Comparison of ENCODE assay signal across 7 cellular contexts in the genomic region with DNA sequence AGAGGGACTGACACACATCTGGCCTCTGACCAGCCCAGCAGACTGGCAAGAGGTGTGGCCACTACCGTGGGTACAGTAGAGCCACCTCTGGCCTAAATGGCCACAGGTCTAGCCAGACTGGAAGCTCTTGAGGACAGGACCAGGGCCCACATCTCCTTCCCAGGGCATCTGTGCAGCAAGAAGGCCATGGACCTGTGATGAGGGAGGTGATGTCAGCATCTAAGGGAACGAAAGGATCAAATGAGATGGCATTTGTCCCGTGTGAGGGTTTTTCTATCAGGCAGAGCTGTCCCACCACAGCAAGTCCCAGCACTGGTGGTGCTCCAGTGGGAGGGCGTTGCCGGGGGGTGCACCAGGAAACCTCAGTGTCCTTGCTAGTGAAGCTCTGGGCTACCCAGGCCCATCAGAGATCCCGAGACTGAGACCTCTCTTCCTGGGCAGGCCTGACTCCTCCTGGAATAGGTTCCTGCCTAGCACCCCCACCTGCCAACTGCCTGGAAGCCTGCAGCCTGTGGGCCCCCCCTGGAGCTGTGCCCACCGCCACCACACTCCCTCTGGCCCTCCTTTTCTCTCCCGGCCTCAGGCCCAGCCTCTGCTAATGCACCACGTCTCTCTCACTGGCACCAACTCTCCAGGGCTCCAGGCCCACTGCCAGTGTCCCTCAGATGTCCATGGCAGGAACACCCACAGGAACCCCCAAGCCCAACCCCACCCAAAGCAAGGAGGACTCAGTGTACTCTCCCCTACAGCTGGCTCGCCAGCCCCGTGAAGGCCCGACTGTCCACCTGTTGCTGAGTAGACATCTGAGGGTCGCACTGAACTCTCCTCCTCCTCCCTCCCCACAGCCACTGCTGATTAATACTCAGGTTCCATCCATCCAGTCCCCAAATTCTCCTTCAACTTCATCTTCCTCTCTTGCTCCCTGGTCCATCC. TPM values are rescaled to one million over a fixed set of nuclear protein-coding genes. Genes with fewer than 3 reads are reported as not detected.
A peak's percentile ranks its signal among the peaks of the same experiment; 100 is the strongest.
DNase-seq lines count a peak whose midpoint lies in the region; ATAC-seq and TF ChIP-seq lines count a peak whose summit lies in the region.
"Not testable (repeated sequence)": the region's sequence is repeated elsewhere in the genome, so short reads cannot be mapped to it uniquely, and the experiment has no call there.

No MANE protein-coding gene starts in this region.

- not testable (repeated sequence) for ATAC-seq in gastrocnemius medialis

- H3K4me3 Mint-ChIP-seq in activated CD4-positive, alpha-beta T cell treated with anti-CD3 and anti-CD28 coated beads, Interleukin-2, amount 10 ng/mL, durations not matched to agents 7 days and 5 days: not testable (repeated sequence)

- peak; percentile 18 for DNase-seq in GM23248
- DNase-seq in activated CD4-positive, alpha-beta T cell treated with anti-CD3 and anti-CD28 coated beads, Interleukin-2, amount 10 ng/mL, durations not matched to agents 7 days and 5 days; coronary artery (ENCODE audit: low spot score); left ventricle myocardium inferior: not testable (repeated sequence)
- DNase-seq in myocyte (ENCODE audit: low read depth): peak; percentile 59
- DNase-seq in gastrocnemius medialis: peak in 1 of 2 donors; percentile 44

- H2AFZ ChIP-seq in GM23248: not testable (repeated sequence)

- H4K20me1 ChIP-seq in GM23248 (ENCODE audit: insufficient read depth): not testable (repeated sequence)

- H3K27me3 Mint-ChIP-seq in activated CD4-positive, alpha-beta T cell treated with anti-CD3 and anti-CD28 coated beads, Interleukin-2, amount 10 ng/mL, durations not matched to agents 7 days and 5 days: not testable (repeated sequence)

- intact Hi-C loops in left ventricle myocardium inferior (cut with micrococcal nuclease); gastrocnemius medialis (cut with DNase I; ENCODE audit: low total_unique reads): not testable (repeated sequence)

- H3K36me3 ChIP-seq in GM23248 (ENCODE audit: low read depth); left ventricle myocardium inferior; gastrocnemius medialis: not testable (repeated sequence)

- not testable (repeated sequence) for H3K36me3 Mint-ChIP-seq in activated CD4-positive, alpha-beta T cell treated with anti-CD3 and anti-CD28 coated beads, Interleukin-2, amount 10 ng/mL, durations not matched to agents 7 days and 5 days (ENCODE audit: low read depth)

- in situ Hi-C loops in GM23248 (cut with MboI); gastrocnemius medialis (cut with MboI; ENCODE audit: low sequenced_read_pairs in 4 of 4): not testable (repeated sequence)

- POLR2A ChIA-PET in activated CD4-positive, alpha-beta T cell treated with anti-CD3 and anti-CD28 coated beads, Interleukin-2, amount 10 ng/mL, durations not matched to agents 7 days and 5 days (lab: Charles Lee): not testable (repeated sequence)

- H3K27ac ChIP-seq in GM23248: peak overlapping the region; percentile 47; the same call in 1 of the 2 replicates
- peak overlapping the region; percentile 95 to 98 for H3K27ac ChIP-seq in coronary artery
- peak overlapping the region; percentile 72 for H3K27ac ChIP-seq in left ventricle myocardium inferior (replicated peaks)
- peak overlapping the region; percentile 70 to 79 (median 75) for H3K27ac ChIP-seq in gastrocnemius medialis
- H3K27ac ChIP-seq in temporal lobe (ENCODE audit: low read depth, low read length): peak overlapping the region; percentile 61

- not testable (repeated sequence) for H3F3A ChIP-seq in GM23248 (ENCODE audit: insufficient read depth)

- not testable (repeated sequence) for H3K4me1 Mint-ChIP-seq in activated CD4-positive, alpha-beta T cell treated with anti-CD3 and anti-CD28 coated beads, Interleukin-2, amount 10 ng/mL, durations not matched to agents 7 days and 5 days

- H3K4me1 ChIP-seq in GM23248 (ENCODE audit: insufficient read depth) (peaks cover 22% of the 10 kb centered on the region), left ventricle myocardium inferior (peaks cover 80% of the 10 kb centered on the region), gastrocnemius medialis (peaks cover 8 to 28% of the 10 kb centered on the region in 2 donors)

- peak overlapping the region; percentile 26 for H3K4me2 ChIP-seq in GM23248 (ENCODE audit: unreplicated experiment)

- 78 to 81% methylated on average over 11 to 13 of the region's 13 CpGs for WGBS in GM23248 (ENCODE audit: low coverage in 1 of 2, low lambda C conversion rate in 2 of 2, missing lambda C conversion rate in 2 of 2), 2 experiments

- not testable (repeated sequence) for TF ChIP-seq POLR2A in gastrocnemius medialis (IDR thresholded peaks at IDR 0.05)

- CTCF ChIA-PET in activated CD4-positive, alpha-beta T cell treated with anti-CD3 and anti-CD28 coated beads, Interleukin-2, amount 10 ng/mL, durations not matched to agents 7 days and 5 days (lab: Charles Lee): not testable (repeated sequence)

- not testable (repeated sequence) for H3K9me3 ChIP-seq in GM23248 (ENCODE audit: low read depth); left ventricle myocardium inferior (replicated peaks); gastrocnemius medialis

- not testable (repeated sequence) for H3K9me3 Mint-ChIP-seq in activated CD4-positive, alpha-beta T cell treated with anti-CD3 and anti-CD28 coated beads, Interleukin-2, amount 10 ng/mL, durations not matched to agents 7 days and 5 days

- not testable (repeated sequence) for H3K79me2 ChIP-seq in GM23248 (ENCODE audit: insufficient read depth)

- not testable (repeated sequence) for TF ChIP-seq CTCF in coronary artery (IDR thresholded peaks at IDR 0.05); left ventricle myocardium inferior (IDR thresholded peaks at IDR 0.05; ENCODE audit: borderline replicate concordance); gastrocnemius medialis (IDR thresholded peaks at IDR 0.05 in 4 of 5, conservative IDR thresholded peaks at IDR 0.05 in 1 of 5)

- not testable (repeated sequence) for H3K9ac ChIP-seq in GM23248

- peak overlapping the region; percentile 31 for H3K27ac Mint-ChIP-seq in activated CD4-positive, alpha-beta T cell treated with anti-CD3 and anti-CD28 coated beads, Interleukin-2, amount 10 ng/mL, durations not matched to agents 7 days and 5 days

- not testable (repeated sequence) for H3K4me3 ChIP-seq in GM23248, left ventricle myocardium inferior, gastrocnemius medialis
- H3K4me3 ChIP-seq in coronary artery: peak overlapping the region; percentile 41

- not testable (repeated sequence) for H3K9me2 ChIP-seq in GM23248 (ENCODE audit: insufficient read depth)

- H3K27me3 ChIP-seq in GM23248 (replicated peaks; ENCODE audit: insufficient read depth); left ventricle myocardium inferior (ENCODE audit: low read depth); gastrocnemius medialis: not testable (repeated sequence)

RNA-seq across cellular contexts. Expression of a gene that starts 11.3 kb away (rescaled TPM):
- 25.8 and 27.6 TPM in 2 replicates for total RNA-seq in GM23248 (2014; rRNA removed; shearing (Covaris generic))
- polyA plus RNA-seq in GM23248 (2016; fragmentation: Nextera tagmentation; extraction: Ambion mirVana): 5.3 and 5.6 TPM in 2 replicates
- total RNA-seq in activated CD4-positive, alpha-beta T cell treated with anti-CD3 and anti-CD28 coated beads, Interleukin-2, amount 10 ng/mL, durations not matched to agents 7 days and 5 days: not detected
- 9.1 TPM for total RNA-seq in left ventricle myocardium inferior
- total RNA-seq in myocyte: 6.2 and 19.6 TPM in 2 replicates
- polyA plus RNA-seq in myocyte (2012): 21.0 TPM
- 100 to 1,000 TPM in 2 of 4 donors, 10 to 100 TPM in 2; 38.2 to 145 (median 88.5) TPM for total RNA-seq in gastrocnemius medialis
- total RNA-seq in temporal lobe: 6.6 TPM

RNA-seq across cellular contexts. Expression of a gene that starts 53.6 kb away (rescaled TPM):
- 22.9 and 28.7 TPM in 2 replicates for total RNA-seq in GM23248 (2014; rRNA removed; shearing (Covaris generic))
- polyA plus RNA-seq in GM23248 (2016; fragmentation: Nextera tagmentation; extraction: Ambion mirVana): 13.0 and 13.1 TPM in 2 replicates
- total RNA-seq in activated CD4-positive, alpha-beta T cell treated with anti-CD3 and anti-CD28 coated beads, Interleukin-2, amount 10 ng/mL, durations not matched to agents 7 days and 5 days: under 1 TPM; 0.60 to 0.79 TPM
- total RNA-seq in left ventricle myocardium inferior: 11.4 TPM
- total RNA-seq in myocyte: 17.0 and 19.5 TPM in 2 replicates
- 24.4 TPM for polyA plus RNA-seq in myocyte (2012)
- total RNA-seq in gastrocnemius medialis: 1 to 10 TPM; 4.9 to 6.7 (median 5.5) TPM
- 1.7 TPM for total RNA-seq in temporal lobe
